In the genomic region with DNA sequence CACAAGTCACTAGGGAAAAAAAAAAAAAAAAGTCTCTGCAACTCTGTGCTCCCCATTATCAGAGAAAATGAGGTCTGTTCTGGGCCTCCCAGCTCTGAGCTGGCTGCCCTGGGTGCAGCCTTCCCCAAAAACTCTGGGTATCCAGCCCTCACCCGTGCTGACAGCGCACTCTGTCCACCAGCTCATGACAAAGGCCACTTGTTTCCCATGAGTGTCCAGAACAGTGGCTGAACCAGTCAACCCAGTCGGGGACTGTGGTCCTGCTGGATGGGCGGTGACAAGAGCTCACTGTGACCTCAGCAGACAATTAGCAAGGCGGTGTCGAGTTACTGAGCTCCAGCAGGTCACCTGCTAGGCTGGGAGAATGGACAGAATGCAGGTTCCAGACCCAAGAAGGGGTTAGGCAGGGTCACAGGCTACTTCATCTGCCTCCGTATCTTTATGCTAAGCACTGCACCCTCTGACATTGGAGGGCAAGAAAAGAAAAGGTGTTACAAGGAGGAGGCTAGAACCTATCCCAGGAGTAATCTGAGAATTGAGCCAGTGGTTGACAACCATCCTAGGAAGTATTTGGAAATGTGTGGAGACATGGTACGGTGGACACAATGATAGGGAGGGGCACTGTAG, we compare ENCODE assay signal across 9 cellular contexts.
A peak's percentile ranks its signal among the peaks of the same experiment; 100 is the strongest.
DNase-seq lines count a peak whose midpoint lies in the region; ATAC-seq, FAIRE-seq and TF ChIP-seq lines count a peak whose summit lies in the region.
"Had no signal": no experiment of that assay in that cellular context is flagged by ENCODE, and none has a peak within 500 bp of the region (broad histone marks: within the 10 kb centered on the region; RNA-seq: fewer than 3 reads in every experiment).

No MANE protein-coding gene starts in this region.

- TF ChIP-seq CTCF in HEK293 (tag by site-specific recombination; IDR thresholded peaks at IDR 0.05): no peak
- TF ChIP-seq CTCF in WERI-Rb-1 (IDR thresholded peaks at IDR 0.05; ENCODE audit: low read depth, low read length): no peak

- CTCF ChIA-PET in HEK293 (lab: Yijun Ruan, JAX): interaction anchor here (0.7 to 2.4 kb wide), 8 partner anchors 9 to 114 kb away, joined by 3 to 11 read pairs (median 4); no protein-coding TSS in a partner anchor

- FAIRE-seq in urothelium cell line (lab: Jason Lieb, UNC): no peak

- DNase-seq in WERI-Rb-1 (peak; percentile 87), iPS DF 6.9 (ENCODE audit: low read depth, low spot score) (peak; percentile 76), putamen (ENCODE audit: low spot score) (peak; percentile 63), urothelium cell line (ENCODE audit: low spot score) (no peak), AG20443 (ENCODE audit: low spot score) (no peak), NCI-H1105 treated with DMSO at 0.1 percent for 48 hours (lab: John Stamatoyannopoulos, UW) (no peak)
- DNase-seq: activated CD4-positive, alpha-beta T cell treated with anti-CD3 and anti-CD28 coated beads, Interleukin-2, amount 50 U/mL, for 1 hour had no signal

- no peak overlapping the region for H3K4me3 ChIP-seq in HEK293 (ENCODE audit: low read depth, low read length)
- no peak overlapping the region for H3K4me3 ChIP-seq in WERI-Rb-1 (ENCODE audit: low read depth, low read length)
- no peak overlapping the region for H3K4me3 ChIP-seq in iPS DF 6.9 (ENCODE audit: low read length)

- ATAC-seq in HG02885 (IDR thresholded peaks at IDR 0.05; ENCODE audit: poor library complexity, unreplicated experiment): no peak

- H3K36me3 ChIP-seq in HEK293 (ENCODE audit: control insufficient read depth in 2 of 2, insufficient read depth in 1 of 2, low read length in 2 of 2) (no peaks in the 10 kb centered on the region), WERI-Rb-1 (peaks cover 16% of the 10 kb centered on the region), iPS DF 6.9 (ENCODE audit: control insufficient read depth, insufficient read depth, low read length) (no peaks in the 10 kb centered on the region)

- H3K9me3 ChIP-seq in HEK293 (ENCODE audit: control insufficient read depth, insufficient read depth, low read depth, low read length) (no peaks in the 10 kb centered on the region), WERI-Rb-1 (ENCODE audit: severe bottlenecking) (peaks cover 4% of the 10 kb centered on the region), iPS DF 6.9 (ENCODE audit: control insufficient read depth, insufficient read depth, low read length) (no peaks in the 10 kb centered on the region)

- POLR2A ChIA-PET in HEK293 (lab: Yijun Ruan, JAX): no interaction called here

- H3K27me3 ChIP-seq in WERI-Rb-1 (ENCODE audit: insufficient read depth, low read depth, severe bottlenecking) (no peaks in the 10 kb centered on the region), iPS DF 6.9 (ENCODE audit: control insufficient read depth, insufficient read depth, low read length) (no peaks in the 10 kb centered on the region)

- peaks cover 12% of the 10 kb centered on the region for H3K4me1 ChIP-seq in HEK293 (ENCODE audit: control insufficient read depth, insufficient read depth, low read length)
- peaks cover 14% of the 10 kb centered on the region for H3K4me1 ChIP-seq in iPS DF 6.9 (ENCODE audit: control insufficient read depth, insufficient read depth, low read length)

- H3K27ac ChIP-seq in HEK293 (ENCODE audit: extremely low read depth, low read depth, low read length): no peak overlapping the region
- peak overlapping the region; percentile 71 for H3K27ac ChIP-seq in WERI-Rb-1
- H3K27ac ChIP-seq in iPS DF 6.9 (ENCODE audit: low read length): no peak overlapping the region

- WGBS in iPS DF 6.9 (ENCODE audit: insufficient coverage, insufficient read length): no CpG with 5 or more reads among the region's 8 CpGs

TF ChIP-seq in HEK293, 187 proteins besides CTCF, POLR2A, EP300 and RAD21:
- TF ChIP-seq SCRT2 (tag by site-specific recombination; IDR thresholded peaks at IDR 0.05) (peak; percentile 70), ZFP69B (tag by site-specific recombination; IDR thresholded peaks at IDR 0.05) (no peak), ZNF555 (tag by site-specific recombination; conservative IDR thresholded peaks at IDR 0.05) (no peak), ZNF623 (tag by site-specific recombination; IDR thresholded peaks at IDR 0.05) (no peak), ZNF169 (tag by site-specific recombination; IDR thresholded peaks at IDR 0.05) (no peak), GLI4 (tag by site-specific recombination; IDR thresholded peaks at IDR 0.05) (no peak), GLI2 (tag by site-specific recombination; IDR thresholded peaks at IDR 0.05; ENCODE audit: borderline replicate concordance, low read depth) (no peak), ZIC2 (tag by site-specific recombination; IDR thresholded peaks at IDR 0.05) (peak; percentile 56), ZNF449 (tag by site-specific recombination; IDR thresholded peaks at IDR 0.05) (no peak), TRIM28 (IDR thresholded peaks at IDR 0.05; ENCODE audit: borderline replicate concordance, low read length) (no peak), WT1 (tag by site-specific recombination; IDR thresholded peaks at IDR 0.05) (no peak), ZNF324 (tag by site-specific recombination; IDR thresholded peaks at IDR 0.05) (no peak), ZNF132 (tag by site-specific recombination; IDR thresholded peaks at IDR 0.05; ENCODE audit: borderline replicate concordance) (no peak), SETDB1 (IDR thresholded peaks at IDR 0.05; ENCODE audit: insufficient read length, low read length) (no peak), ZNF629 (tag by site-specific recombination; IDR thresholded peaks at IDR 0.05) (0 out of 2 replicates have a peak, but pooled peaks have one; percentile 27), ZNF776 (tag by site-specific recombination; IDR thresholded peaks at IDR 0.05; ENCODE audit: borderline replicate concordance) (no peak), ZBTB17 (tag by site-specific recombination; IDR thresholded peaks at IDR 0.05) (peak; percentile 61), ZNF416 (tag by site-specific recombination; IDR thresholded peaks at IDR 0.05) (no peak), ZNF398 (tag by site-specific recombination; IDR thresholded peaks at IDR 0.05) (no peak), ZNF366 (tag by site-specific recombination; conservative IDR thresholded peaks at IDR 0.05) (peak; percentile 89), ZNF747 (tag by site-specific recombination; IDR thresholded peaks at IDR 0.05) (no peak), ZNF600 (tag by site-specific recombination; IDR thresholded peaks at IDR 0.05) (peak; percentile 94), ZNF558 (tag by site-specific recombination; IDR thresholded peaks at IDR 0.05) (no peak), ZNF223 (tag by site-specific recombination; IDR thresholded peaks at IDR 0.05) (no peak)

Comparison
In these comparisons a context has a peak if more than half of its experiments do, and no peak if none do; other contexts are left out.
1. DNase-seq: peak in WERI-Rb-1 (single experiment), iPS DF 6.9 (single experiment) and putamen (single experiment); none in urothelium cell line (single experiment), AG20443 (single experiment) and NCI-H1105 treated with DMSO at 0.1 percent for 48 hours (single experiment).